ENCODE assay signal across 1 cellular context in genomic region chr9:124770359-124771020, GRCh38.
TF ChIP-seq lines count a peak whose summit lies in the region.

No MANE protein-coding gene starts in this region.

TF ChIP-seq in GM12878, 131 proteins besides CTCF, POLR2A, EP300 and RAD21 (continued from another document):
- TF ChIP-seq RELB (IDR thresholded peaks at IDR 0.05; ENCODE audit: low read depth) (0 out of 2 replicates have a peak, but pooled peaks have one; percentile 33), NBN (IDR thresholded peaks at IDR 0.05) (peak; percentile 73; the same call in 1 of the 2 replicates), CHD2 (IDR thresholded peaks at IDR 0.05; ENCODE audit: borderline replicate concordance, low read depth, low read length) (peak; percentile 56; the same call in 1 of the 2 replicates), RELA (IDR thresholded peaks at IDR 0.05; ENCODE audit: borderline replicate concordance, partially characterized antibody) (peak; percentile 62), MLLT1 (IDR thresholded peaks at IDR 0.05) (peak; percentile 76), REST (IDR thresholded peaks at IDR 0.05; ENCODE audit: low read depth, low read length) (0 out of 2 replicates have a peak, but pooled peaks have one; percentile 11), POLR2AphosphoS5 (IDR thresholded peaks at IDR 0.05; ENCODE audit: low read length) (peak; percentile 44; the same call in 1 of the 2 replicates), POU2F2 (IDR thresholded peaks at IDR 0.05; ENCODE audit: borderline replicate concordance, low read depth, low read length) (0 out of 3 replicates have a peak, but pooled peaks have one; percentile 12), RBBP5 (conservative IDR thresholded peaks at IDR 0.05) (no peak)
